Comparison of ENCODE assay signal across 14 cellular contexts in the genomic region with DNA sequence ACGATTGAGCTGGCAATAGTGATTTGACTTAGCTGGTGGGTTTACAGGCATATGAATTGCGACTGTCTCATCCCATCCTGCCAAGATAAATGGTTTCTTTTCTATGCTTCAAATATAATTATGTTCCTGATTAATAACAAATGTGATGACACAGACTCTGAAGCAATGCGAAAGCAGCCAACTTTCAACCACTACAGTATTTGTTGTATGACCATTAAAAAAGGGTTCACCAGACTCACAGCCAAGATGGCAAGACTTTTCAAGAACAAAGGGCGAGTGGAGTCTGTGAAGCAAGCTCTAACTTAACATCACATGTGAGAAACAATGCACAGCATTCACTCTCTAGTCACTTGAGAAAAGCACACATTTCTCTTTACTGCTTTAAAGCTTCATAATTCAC.
DNase-seq lines count a peak whose midpoint lies in the region; TF ChIP-seq lines count a peak whose summit lies in the region.
"Had no signal": no experiment of that assay in that cellular context is flagged by ENCODE, and none has a peak within 500 bp of the region (broad histone marks: within the 10 kb centered on the region; RNA-seq: fewer than 3 reads in every experiment).

No MANE protein-coding gene starts in this region.

- H3K4me1 Mint-ChIP-seq in brain = peaks cover 68% of the 10 kb centered on the region
- no peaks in the 10 kb centered on the region for H3K4me1 Mint-ChIP-seq in activated naive CD4-positive, alpha-beta T cell treated with anti-CD3 and anti-CD28 coated beads, Interleukin-2, amount 10 ng/mL, durations not matched to agents 7 days and 5 days

- no peaks in the 10 kb centered on the region for H3K36me3 Mint-ChIP-seq in brain
- no peaks in the 10 kb centered on the region for H3K36me3 Mint-ChIP-seq in activated naive CD4-positive, alpha-beta T cell treated with anti-CD3 and anti-CD28 coated beads, Interleukin-2, amount 10 ng/mL, durations not matched to agents 7 days and 5 days
- H3K36me3 Mint-ChIP-seq: CD8-positive, alpha-beta T cell had no signal

- peaks cover 0 to 14% (median 0%) of the 10 kb centered on the region in 5 experiments for H3K9me3 Mint-ChIP-seq in brain
- peaks cover 2% of the 10 kb centered on the region for H3K9me3 Mint-ChIP-seq in activated naive CD4-positive, alpha-beta T cell treated with anti-CD3 and anti-CD28 coated beads, Interleukin-2, amount 10 ng/mL, durations not matched to agents 7 days and 5 days

- H3K9me3 ChIP-seq in OCI-LY7 (ENCODE audit: low read length) = no peaks in the 10 kb centered on the region

- no peaks in the 10 kb centered on the region for H3K9me2 ChIP-seq in OCI-LY7 (ENCODE audit: insufficient read depth, low read length)

- POLR2A ChIA-PET in OCI-LY7 (lab: Charles Lee) = interaction anchor here (0.5 to 1.7 kb wide), 3 partner anchors 11 to 1072 kb away, joined by 3 to 5 read pairs (median 4); no protein-coding TSS in a partner anchor

- intact Hi-C loops in OCI-LY7 (cut with micrococcal nuclease; ENCODE audit: unreplicated experiment) = no loop called here

- no peak overlapping the region for H3K4me3 Mint-ChIP-seq in brain
- no peak overlapping the region for H3K4me3 Mint-ChIP-seq in activated naive CD4-positive, alpha-beta T cell treated with anti-CD3 and anti-CD28 coated beads, Interleukin-2, amount 10 ng/mL, durations not matched to agents 7 days and 5 days
- H3K4me3 Mint-ChIP-seq: CD8-positive, alpha-beta T cell had no signal

- CTCF ChIA-PET in activated naive CD4-positive, alpha-beta T cell treated with anti-CD3 and anti-CD28 coated beads, Interleukin-2, amount 10 ng/mL, durations not matched to agents 7 days and 5 days (lab: Charles Lee) = no interaction called here
- CTCF ChIA-PET in OCI-LY7 (lab: Charles Lee; ENCODE audit: unreplicated experiment) = no interaction called here

- no peak overlapping the region for H3K27ac ChIP-seq in OCI-LY7 (ENCODE audit: low read depth, low read length, poor library complexity, severe bottlenecking)
- H3K27ac ChIP-seq: PC-9 had no signal

- no peaks in the 10 kb centered on the region for H3K36me3 ChIP-seq in OCI-LY7 (ENCODE audit: insufficient read depth, low read length)

- H3K27ac Mint-ChIP-seq in brain = peak overlapping the region in 3 of 5 experiments; percentile 34 to 77 (median 35)
- no peak overlapping the region for H3K27ac Mint-ChIP-seq in activated naive CD4-positive, alpha-beta T cell treated with anti-CD3 and anti-CD28 coated beads, Interleukin-2, amount 10 ng/mL, durations not matched to agents 7 days and 5 days
- H3K27ac Mint-ChIP-seq: CD8-positive, alpha-beta T cell had no signal

- no peak overlapping the region for H2AFZ ChIP-seq in OCI-LY7 (ENCODE audit: low read length)
- H2AFZ ChIP-seq: PC-9 had no signal

- H3K79me2 ChIP-seq in OCI-LY7 (ENCODE audit: insufficient read depth, low read depth, low read length) = no peaks in the 10 kb centered on the region

- H4K20me1 ChIP-seq in OCI-LY7 (ENCODE audit: insufficient read depth, low read length) = no peaks in the 10 kb centered on the region

- H3K4me1 ChIP-seq in OCI-LY7 (ENCODE audit: insufficient read depth, low read length, poor library complexity, severe bottlenecking) = no peaks in the 10 kb centered on the region

- H3K4me3 ChIP-seq in AG09309 (ENCODE audit: control insufficient read depth, low read depth, low read length) (no peak overlapping the region), foreskin fibroblast (ENCODE audit: low read depth in 1 of 2, low read length in 2 of 2) (no peak overlapping the region), OCI-LY7 (ENCODE audit: low read depth, low read length, poor library complexity, severe bottlenecking) (no peak overlapping the region)
- H3K4me3 ChIP-seq: PC-9 had no signal

- H3K27me3 Mint-ChIP-seq in brain = peaks cover 9% of the 10 kb centered on the region
- H3K27me3 Mint-ChIP-seq in activated naive CD4-positive, alpha-beta T cell treated with anti-CD3 and anti-CD28 coated beads, Interleukin-2, amount 10 ng/mL, durations not matched to agents 7 days and 5 days = no peaks in the 10 kb centered on the region

- peak; percentile 3 for DNase-seq in AG09309 (ENCODE audit: low read depth)
- peak; percentile 11 for DNase-seq in GM04503 (ENCODE audit: low read depth)
- peak; percentile 82 to 90 for DNase-seq in foreskin fibroblast
- no peak for DNase-seq in hepatic stellate cell (ENCODE audit: low spot score)
- DNase-seq in activated naive CD4-positive, alpha-beta T cell treated with anti-CD3 and anti-CD28 coated beads, Interleukin-2, amount 10 ng/mL, durations not matched to agents 7 days and 5 days = no peak
- no peak for DNase-seq in OCI-LY7 (ENCODE audit: low spot score)
- no peak for DNase-seq in NCI-H526 treated with DMSO at 0.1 percent for 48 hours (lab: John Stamatoyannopoulos, UW)
- DNase-seq: CD8-positive, alpha-beta T cell; HCEC 1CT; MM.1S; NCI-H1105; NCI-H748 treated with DMSO at 0.1 percent for 48 hours; PC-9 had no signal

- no peak for TF ChIP-seq CTCF in AG09309 (IDR thresholded peaks at IDR 0.05; ENCODE audit: control insufficient read depth, insufficient read depth, low read depth, low read length, missing control alignments)
- TF ChIP-seq CTCF in brain (conservative IDR thresholded peaks at IDR 0.05) = no peak
- no peak for TF ChIP-seq CTCF in foreskin fibroblast (IDR thresholded peaks at IDR 0.05; ENCODE audit: low read depth, low read length)
- TF ChIP-seq CTCF in OCI-LY7 (conservative IDR thresholded peaks at IDR 0.05; ENCODE audit: low read length) = no peak

- BruUV-seq in OCI-LY7 (replicated peaks; lab: Mats Ljungman, UMichigan) = no TSS peak

- H3K4me2 ChIP-seq in OCI-LY7 (ENCODE audit: low read length) = no peak overlapping the region
- H3K4me2 ChIP-seq: PC-9 had no signal

Comparison
In these comparisons a context has a peak if more than half of its experiments do, and no peak if none do; other contexts are left out.
1. DNase-seq: peak in AG09309 (single experiment), GM04503 (single experiment) and foreskin fibroblast (2 of 2); none in hepatic stellate cell (single experiment), activated naive CD4-positive, alpha-beta T cell treated with anti-CD3 and anti-CD28 coated beads, Interleukin-2, amount 10 ng/mL, durations not matched to agents 7 days and 5 days (single experiment), OCI-LY7 (single experiment) and NCI-H526 treated with DMSO at 0.1 percent for 48 hours (single experiment).